In the genomic region with DNA sequence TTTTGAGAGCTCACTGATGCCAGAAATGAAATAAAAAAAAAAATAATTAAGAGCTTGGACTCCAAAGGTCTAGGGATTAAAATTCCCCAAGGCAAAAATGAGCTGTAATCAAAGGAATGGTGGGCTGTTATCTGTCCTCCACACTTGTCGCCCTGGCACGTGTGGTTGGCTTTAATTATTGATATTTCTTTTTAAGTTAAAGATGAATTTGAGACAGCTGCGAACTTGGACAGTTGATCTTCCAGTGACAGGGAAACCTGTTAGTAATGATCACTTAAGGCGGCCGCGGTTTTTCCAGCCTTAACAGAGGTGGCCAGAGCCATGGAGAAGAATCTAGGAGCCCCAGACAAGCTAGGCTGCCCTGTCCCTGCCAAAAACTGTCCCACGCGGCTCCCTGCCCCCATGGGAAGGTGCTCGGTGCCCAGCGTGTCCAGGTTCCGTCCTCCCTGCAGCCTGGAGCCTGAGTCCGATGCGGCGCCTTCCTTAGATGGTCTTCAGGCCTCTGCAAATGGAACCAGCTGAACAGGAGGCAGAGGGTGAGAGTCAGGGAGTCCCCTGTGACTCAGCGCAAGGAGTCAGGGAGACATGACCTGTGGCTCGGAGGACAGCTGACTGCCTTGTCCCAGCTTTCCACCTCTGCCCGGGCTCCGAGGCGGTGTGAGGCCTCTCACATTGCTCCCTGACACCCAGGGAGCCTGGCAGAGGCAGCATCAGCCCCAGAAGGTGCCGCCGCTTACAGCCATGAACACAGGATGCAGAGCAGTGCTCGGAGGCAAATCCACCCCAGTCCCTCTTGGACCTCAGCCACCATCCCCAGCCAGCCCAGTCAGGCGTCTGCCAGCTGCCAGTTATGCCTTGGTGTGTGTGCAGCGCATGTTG, we compare ENCODE assay signal across 25 cellular contexts.
DNase-seq lines count a peak whose midpoint lies in the region; TF ChIP-seq lines count a peak whose summit lies in the region.
"Had no signal": no experiment of that assay in that cellular context is flagged by ENCODE, and none has a peak within 500 bp of the region (broad histone marks: within the 10 kb centered on the region; RNA-seq: fewer than 3 reads in every experiment).

No MANE protein-coding gene starts in this region.

- H3K4me1 Mint-ChIP-seq in endodermal cell: no peaks in the 10 kb centered on the region
- H3K4me1 Mint-ChIP-seq in osteocyte (ENCODE audit: unreplicated experiment): no peaks in the 10 kb centered on the region
- H3K4me1 Mint-ChIP-seq: B cell; CD8-positive, alpha-beta memory T cell had no signal

- H3K36me3 Mint-ChIP-seq in endodermal cell (ENCODE audit: low read depth) (no peaks in the 10 kb centered on the region), osteocyte (ENCODE audit: unreplicated experiment) (no peaks in the 10 kb centered on the region)
- H3K36me3 Mint-ChIP-seq: activated naive CD4-positive, alpha-beta T cell treated with anti-CD3 and anti-CD28 coated beads, Interleukin-2, amount 50 U/mL, for 72 hours; CD8-positive, alpha-beta memory T cell had no signal

- no peaks in the 10 kb centered on the region for H3K27me3 ChIP-seq in Karpas-422 (ENCODE audit: low read length)
- no peaks in the 10 kb centered on the region for H3K27me3 ChIP-seq in endodermal cell (ENCODE audit: control insufficient read depth, insufficient read depth, low read length, poor library complexity, severe bottlenecking)
- H3K27me3 ChIP-seq in skeletal muscle satellite cell (ENCODE audit: control insufficient read depth, insufficient read depth, low read length): no peaks in the 10 kb centered on the region
- H3K27me3 ChIP-seq: right atrium auricular region, spleen, upper lobe of right lung had no signal

- H3K9me2 ChIP-seq in Karpas-422 (replicated peaks; ENCODE audit: insufficient read depth, low read length): no peaks in the 10 kb centered on the region

- H3K4me3 ChIP-seq in Karpas-422 (ENCODE audit: low read length) (no peak overlapping the region), endodermal cell (ENCODE audit: low read length) (no peak overlapping the region), skeletal muscle satellite cell (ENCODE audit: low read length) (no peak overlapping the region)
- H3K4me3 ChIP-seq: breast epithelium, mucosa of descending colon, right atrium auricular region, SK-N-MC, spleen, upper lobe of right lung had no signal

- no peak overlapping the region for H3K4me3 Mint-ChIP-seq in endodermal cell
- H3K4me3 Mint-ChIP-seq in osteocyte (ENCODE audit: unreplicated experiment): no peak overlapping the region
- H3K4me3 Mint-ChIP-seq: B cell; CD8-positive, alpha-beta memory T cell; neural crest cell; T-helper 1 cell treated with Interleukin-12 subunit alpha and Interleukin-12 subunit beta and Interleukin-4 antibody, amounts not matched to agents 30 μg/mL and 1 μg/mL, for 36 hours had no signal

- H3K4me2 ChIP-seq in Karpas-422 (ENCODE audit: low read depth, low read length, poor library complexity, severe bottlenecking) (peak overlapping the region; percentile 29), skeletal muscle satellite cell (ENCODE audit: low read length) (peak overlapping the region; percentile 31)

- no peaks in the 10 kb centered on the region for H3K79me2 ChIP-seq in Karpas-422 (ENCODE audit: low read length)

- no peak overlapping the region for H3K9ac ChIP-seq in Karpas-422 (ENCODE audit: low read length)
- no peak overlapping the region for H3K9ac ChIP-seq in endodermal cell (ENCODE audit: extremely low read depth, low read length, poor library complexity, severe bottlenecking)
- no peak overlapping the region for H3K9ac ChIP-seq in skeletal muscle satellite cell (ENCODE audit: low read depth, low read length)

- no peaks in the 10 kb centered on the region for H3K9me3 ChIP-seq in Karpas-422 (ENCODE audit: low read length)
- H3K9me3 ChIP-seq in endodermal cell (ENCODE audit: control insufficient read depth, low read length): no peaks in the 10 kb centered on the region
- H3K9me3 ChIP-seq in skeletal muscle satellite cell (replicated peaks; ENCODE audit: low read length): no peaks in the 10 kb centered on the region
- H3K9me3 ChIP-seq: breast epithelium, mucosa of descending colon, right atrium auricular region, upper lobe of right lung had no signal

- H3K36me3 ChIP-seq in Karpas-422 (ENCODE audit: insufficient read depth, low read length) (no peaks in the 10 kb centered on the region), endodermal cell (ENCODE audit: control insufficient read depth, insufficient read depth, low read length) (no peaks in the 10 kb centered on the region), skeletal muscle satellite cell (ENCODE audit: insufficient read depth, low read length) (no peaks in the 10 kb centered on the region)
- H3K36me3 ChIP-seq: breast epithelium, right atrium auricular region, spleen, upper lobe of right lung had no signal

- H3K27me3 Mint-ChIP-seq in endodermal cell (ENCODE audit: insufficient read depth) (peaks cover 19% of the 10 kb centered on the region), osteocyte (ENCODE audit: unreplicated experiment) (peaks cover under 1% of the 10 kb centered on the region)
- H3K27me3 Mint-ChIP-seq: B cell; CD8-positive, alpha-beta memory T cell had no signal

- peaks cover 14% of the 10 kb centered on the region; the same call in 1 of the 2 replicates for H4K20me1 ChIP-seq in Karpas-422 (ENCODE audit: insufficient read depth, low read depth, low read length)

- peak; percentile 21 for DNase-seq in activated effector memory CD4-positive, alpha-beta T cell treated with anti-CD3 and anti-CD28 coated beads, Interleukin-2, amount 50 U/mL, for 16 hours
- no peak for DNase-seq in activated effector memory CD4-positive, alpha-beta T cell treated with Interleukin-2 at 50 U/mL for 16 hours
- DNase-seq in Karpas-422 (no peak), endodermal cell (no peak), hepatic stellate cell (ENCODE audit: low spot score) (no peak), osteocyte (ENCODE audit: extremely low spot score, unreplicated experiment) (no peak)
- DNase-seq: CD8-positive, alpha-beta memory T cell; DMS53; HCEC 1CT; hippocampal formation; Kasumi-1; mucosa of descending colon; NCI-H2081; spleen; stimulated activated CD4-positive, alpha-beta T cell treated with anti-CD3 and anti-CD28 coated beads, Interleukin-2, amount 100 ng/mL, for 24 hours; stimulated activated naive CD8-positive, alpha-beta T cell treated with anti-CD3 and anti-CD28 coated beads, Interleukin-15, Interleukin-2, amounts not matched to agents 100 U/mL and 50 U/mL, for 24 hours; upper lobe of right lung had no signal

- H2AFZ ChIP-seq in Karpas-422 (ENCODE audit: low read length): no peak overlapping the region

- H3K27ac Mint-ChIP-seq in endodermal cell (no peak overlapping the region), osteocyte (ENCODE audit: unreplicated experiment) (no peak overlapping the region)
- H3K27ac Mint-ChIP-seq: activated naive CD4-positive, alpha-beta T cell treated with anti-CD3 and anti-CD28 coated beads, Interleukin-2, amount 50 U/mL, for 72 hours; B cell; CD8-positive, alpha-beta memory T cell; T-helper 1 cell treated with Interleukin-12 subunit alpha and Interleukin-12 subunit beta and Interleukin-4 antibody, amounts not matched to agents 30 μg/mL and 1 μg/mL, for 36 hours had no signal

- no peak overlapping the region for H3K27ac ChIP-seq in Karpas-422 (ENCODE audit: low read length)
- peak overlapping the region; percentile 38 for H3K27ac ChIP-seq in endodermal cell (ENCODE audit: low read depth, low read length)
- H3K27ac ChIP-seq: breast epithelium, right atrium auricular region, SK-N-MC, spleen, upper lobe of right lung had no signal

- H3K9me3 Mint-ChIP-seq in endodermal cell: no peaks in the 10 kb centered on the region
- no peaks in the 10 kb centered on the region for H3K9me3 Mint-ChIP-seq in osteocyte (ENCODE audit: unreplicated experiment)
- H3K9me3 Mint-ChIP-seq: neural crest cell; T-helper 1 cell treated with Interleukin-12 subunit alpha and Interleukin-12 subunit beta and Interleukin-4 antibody, amounts not matched to agents 30 μg/mL and 1 μg/mL, for 36 hours had no signal

- TF ChIP-seq CTCF in endodermal cell (conservative IDR thresholded peaks at IDR 0.05): no peak
- no peak for TF ChIP-seq CTCF in osteocyte (IDR thresholded peaks at IDR 0.05)

- H3K4me1 ChIP-seq in Karpas-422 (ENCODE audit: low read length): peaks cover 17% of the 10 kb centered on the region
- H3K4me1 ChIP-seq in endodermal cell (ENCODE audit: control insufficient read depth, insufficient read depth, low read length): no peaks in the 10 kb centered on the region
- peaks cover 23% of the 10 kb centered on the region for H3K4me1 ChIP-seq in skeletal muscle satellite cell (ENCODE audit: control insufficient read depth, insufficient read depth, low read length)
- H3K4me1 ChIP-seq: breast epithelium, spleen, upper lobe of right lung had no signal

- WGBS in endodermal cell (ENCODE audit: insufficient coverage in 1 of 2, insufficient read length in 1 of 2), 2 experiments: 91 to 96% methylated on average over 19 to 24 of the region's 24 CpGs
